Comparison of ENCODE assay signal across 22 cellular contexts in genomic region chr12:57169046-57169795, GRCh38. TPM values are rescaled to one million over a fixed set of nuclear protein-coding genes. Genes with fewer than 3 reads are reported as not detected.
DNase-seq lines count a peak whose midpoint lies in the region; ATAC-seq and TF ChIP-seq lines count a peak whose summit lies in the region.
"Had no signal": no experiment of that assay in that cellular context is flagged by ENCODE, and none has a peak within 500 bp of the region (broad histone marks: within the 10 kb centered on the region; RNA-seq: fewer than 3 reads in every experiment).

No MANE protein-coding gene starts in this region.

- no peaks in the 10 kb centered on the region for H3K27me3 ChIP-seq in OCI-LY3 (ENCODE audit: low read depth, low read length)
- no peaks in the 10 kb centered on the region for H3K27me3 ChIP-seq in vagina
- H3K27me3 ChIP-seq: BLaER1 treated with 17β-estradiol and CSF1 and Interleukin-3, amounts not matched to agents 10 nM and 100 nM; MG63 had no signal

- H3K9ac ChIP-seq in OCI-LY3 (ENCODE audit: low read length), result no peak overlapping the region

- H3K27ac ChIP-seq in OCI-LY3 (ENCODE audit: low read length), result no peak overlapping the region
- peak overlapping the region; percentile 54 for H3K27ac ChIP-seq in angular gyrus (ENCODE audit: low read depth, low read length)
- peak overlapping the region; percentile 69 for H3K27ac ChIP-seq in vagina
- H3K27ac ChIP-seq: PC-9 had no signal

- DNase-seq in nephron progenitor cell (no peak), vagina (ENCODE audit: extremely low spot score in 2 of 2) (no peak), AG08396 (ENCODE audit: low spot score) (no peak)
- DNase-seq: CD4-positive, alpha-beta T cell; KG1; MG63; NCI-H2029; NCI-H446; NCI-H526; NCI-H82; NK-92 treated with Interleukin-12 subunit alpha and Interleukin-12 subunit beta, amount 100 ng/mL, for 24 hours; PC-9; SHP77 had no signal

- intact Hi-C loops in vagina (cut with DNase I), result no loop called here

- no peaks in the 10 kb centered on the region for H3K9me3 Mint-ChIP-seq in nephron progenitor cell
- H3K9me3 Mint-ChIP-seq: CD4-positive, alpha-beta T cell had no signal

- H3K9me3 ChIP-seq in OCI-LY3 (ENCODE audit: insufficient read depth, low read length) (no peaks in the 10 kb centered on the region), vagina (no peaks in the 10 kb centered on the region)
- H3K9me3 ChIP-seq: BLaER1 treated with 17β-estradiol and CSF1 and Interleukin-3, amounts not matched to agents 10 nM and 100 nM; MG63 had no signal

- TF ChIP-seq POLR2A in vagina (IDR thresholded peaks at IDR 0.05), result no peak

- no peak overlapping the region for H3K4me3 Mint-ChIP-seq in nephron progenitor cell
- H3K4me3 Mint-ChIP-seq: CD4-positive, alpha-beta T cell had no signal

- H3K36me3 ChIP-seq in OCI-LY3 (replicated peaks; ENCODE audit: low read depth, low read length) (no peaks in the 10 kb centered on the region), vagina (peaks cover 0 to 70% of the 10 kb centered on the region in 2 donors)

- H3K79me2 ChIP-seq in OCI-LY3 (ENCODE audit: low read length), result no peaks in the 10 kb centered on the region

- H4K20me1 ChIP-seq in OCI-LY3 (ENCODE audit: insufficient read depth, low read length), result no peaks in the 10 kb centered on the region

- H2AFZ ChIP-seq in OCI-LY3 (ENCODE audit: low read depth, low read length), result no peak overlapping the region
- H2AFZ ChIP-seq: PC-9 had no signal

- no peak overlapping the region for H3K4me3 ChIP-seq in OCI-LY3 (ENCODE audit: low read length)
- no peak overlapping the region for H3K4me3 ChIP-seq in vagina
- H3K4me3 ChIP-seq: BLaER1 treated with 17β-estradiol and CSF1 and Interleukin-3, amounts not matched to agents 10 nM and 100 nM; MG63; PC-9 had no signal

- H3K36me3 Mint-ChIP-seq in nephron progenitor cell (ENCODE audit: low read depth), result peaks cover 76% of the 10 kb centered on the region

- H3K27ac Mint-ChIP-seq in nephron progenitor cell, result peak overlapping the region; percentile 17
- H3K27ac Mint-ChIP-seq: CD4-positive, alpha-beta T cell had no signal

- H3K4me1 Mint-ChIP-seq in nephron progenitor cell, result peaks cover 13% of the 10 kb centered on the region

- TF ChIP-seq CTCF in OCI-LY3 (IDR thresholded peaks at IDR 0.05; ENCODE audit: low read depth, low read length), result no peak
- TF ChIP-seq CTCF in nephron progenitor cell (IDR thresholded peaks at IDR 0.05), result no peak
- TF ChIP-seq CTCF in vagina (IDR thresholded peaks at IDR 0.05), result no peak

- H3K27me3 Mint-ChIP-seq in nephron progenitor cell (ENCODE audit: low read depth, poor library complexity), result peaks cover 3% of the 10 kb centered on the region
- H3K27me3 Mint-ChIP-seq: CD4-positive, alpha-beta T cell had no signal

- H3K4me2 ChIP-seq in OCI-LY3 (ENCODE audit: low read length), result peak overlapping the region; percentile 38; the same call in 1 of the 2 replicates
- H3K4me2 ChIP-seq: PC-9 had no signal

- no peak for ATAC-seq in HG02798 (IDR thresholded peaks at IDR 0.05; ENCODE audit: poor library complexity, unreplicated experiment)
- ATAC-seq in GM18870 (IDR thresholded peaks at IDR 0.05; ENCODE audit: unreplicated experiment), result no peak
- ATAC-seq: HCT116 had no signal

- H3K4me1 ChIP-seq in OCI-LY3 (ENCODE audit: low read length), result peaks cover 37% of the 10 kb centered on the region
- H3K4me1 ChIP-seq in vagina, result peaks cover 69% of the 10 kb centered on the region

RNA-seq across cellular contexts. Expression of gene LRP1-AS, which starts 21.8 kb away (rescaled TPM):
- total RNA-seq in vagina, result not detected
- total RNA-seq: CD4-positive, alpha-beta T cell; H4; PC-9; RPMI7951; SK-MEL-5 had no signal

RNA-seq across cellular contexts. Expression of gene LRP1, which starts 40.9 kb away (rescaled TPM):
- total RNA-seq in vagina, result 477 TPM

RNA-seq across cellular contexts. Expression of gene NXPH4, which starts 47.4 kb away (rescaled TPM):
- total RNA-seq in vagina, result 3.2 TPM
- total RNA-seq: CD4-positive, alpha-beta T cell had no signal

RNA-seq across cellular contexts. Expression of gene STAT6, which starts 58.1 kb away (rescaled TPM):
- 146 TPM for total RNA-seq in vagina
